Comparison of ENCODE assay signal across 21 cellular contexts in the genomic region with DNA sequence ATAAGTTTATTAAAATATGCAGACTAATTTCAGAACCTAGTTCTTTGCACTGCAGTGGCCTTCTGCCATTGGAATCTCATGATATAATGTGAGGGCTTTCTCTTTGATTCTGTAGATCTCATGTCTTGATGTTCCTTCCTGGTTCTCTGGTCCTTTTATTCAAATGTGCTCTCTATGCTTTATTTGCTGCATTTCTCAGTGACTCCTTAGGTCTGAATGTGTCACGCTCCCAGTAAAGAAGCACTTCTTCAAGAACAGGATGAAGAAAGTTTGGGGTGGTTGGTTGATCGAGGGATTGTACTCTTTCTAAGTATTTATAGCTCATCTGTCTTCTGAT.
DNase-seq lines count a peak whose midpoint lies in the region; ATAC-seq, FAIRE-seq and TF ChIP-seq lines count a peak whose summit lies in the region.
"Had no signal": no experiment of that assay in that cellular context is flagged by ENCODE, and none has a peak within 500 bp of the region (broad histone marks: within the 10 kb centered on the region; RNA-seq: fewer than 3 reads in every experiment).

No MANE protein-coding gene starts in this region.

- WGBS in pancreas, 2 donors: 32 to 34% methylated on average over 2 of the region's 2 CpGs

- no peak for TF ChIP-seq CTCF in AG04450 (IDR thresholded peaks at IDR 0.05; ENCODE audit: low read depth, low read length)
- no peak for TF ChIP-seq CTCF in RWPE2 (IDR thresholded peaks at IDR 0.05; ENCODE audit: poor library complexity, severe bottlenecking)
- TF ChIP-seq CTCF in foreskin keratinocyte (conservative IDR thresholded peaks at IDR 0.05): no peak
- TF ChIP-seq CTCF in pancreas (IDR thresholded peaks at IDR 0.05): no peak

- POLR2A ChIA-PET in AG04450 (lab: Yijun Ruan, JAX): interaction anchor here (0.8 kb wide), 1 partner anchor 55 kb away, joined by 3 read pairs; no protein-coding TSS in a partner anchor

- H3K4me1 ChIP-seq in RWPE2 (ENCODE audit: insufficient read depth, poor library complexity, severe bottlenecking) (peaks cover 13% of the 10 kb centered on the region), foreskin keratinocyte (peaks cover 14% of the 10 kb centered on the region), pancreas (peaks cover 4 to 15% (median 14%) of the 10 kb centered on the region in 3 donors)

- peak; percentile 59 for ATAC-seq in RWPE2 (ENCODE audit: low read depth)
- peak; percentile 61 for ATAC-seq in foreskin keratinocyte
- ATAC-seq in pancreas: peak; percentile 16 to 43 (median 19)
- ATAC-seq: CD8-positive, alpha-beta T cell had no signal

- DNase-seq in AG04450 (ENCODE audit: low read depth, low spot score) (no peak), RWPE2 (ENCODE audit: low spot score) (no peak), foreskin keratinocyte (no peak), pancreas (no peak), NCI-H187 treated with DMSO at 0.1 percent for 48 hours (lab: John Stamatoyannopoulos, UW) (no peak)
- DNase-seq in activated CD8-positive, alpha-beta memory T cell treated with anti-CD3 and anti-CD28 coated beads for 24 hours: no peak
- no peak for DNase-seq in activated naive CD4-positive, alpha-beta T cell treated with Interleukin-2 at 50 U/mL for 16 hours
- no peak for DNase-seq in activated CD8-positive, alpha-beta memory T cell treated with anti-CD3 and anti-CD28 coated beads, Interleukin-2, amount 50 U/mL, for 4 hours
- DNase-seq: activated naive CD8-positive, alpha-beta T cell treated with anti-CD3 and anti-CD28 coated beads for 36 hours; CD8-positive, alpha-beta T cell; endodermal cell had no signal

- CTCF ChIA-PET in AG04450 (lab: Charles Lee): interaction anchor here (1.2 to 1.3 kb wide), 2 partner anchors 304 to 476 kb away, joined by 3 to 4 read pairs; no protein-coding TSS in a partner anchor

- intact Hi-C loops in pancreas (cut with DNase I): no loop called here

- H3K27me3 ChIP-seq in AG04450 (ENCODE audit: control insufficient read depth, insufficient read depth, low read length) (no peaks in the 10 kb centered on the region), RWPE2 (ENCODE audit: insufficient read depth, poor library complexity, severe bottlenecking) (no peaks in the 10 kb centered on the region), foreskin keratinocyte (no peaks in the 10 kb centered on the region), pancreas (no peaks in the 10 kb centered on the region)
- H3K27me3 ChIP-seq: body of pancreas, heart left ventricle, left lung, right atrium auricular region, testis had no signal

- no peaks in the 10 kb centered on the region for H3K9me3 ChIP-seq in AG04450 (ENCODE audit: control insufficient read depth, insufficient read depth, low read length)
- H3K9me3 ChIP-seq in RWPE2 (ENCODE audit: severe bottlenecking): no peaks in the 10 kb centered on the region
- H3K9me3 ChIP-seq in pancreas: no peaks in the 10 kb centered on the region
- H3K9me3 ChIP-seq: body of pancreas, heart left ventricle, left lung, right atrium auricular region, testis had no signal

- H3K4me3 ChIP-seq in AG04450 (ENCODE audit: low read depth, low read length) (no peak overlapping the region), RWPE2 (ENCODE audit: severe bottlenecking) (no peak overlapping the region), pancreas (no peak overlapping the region)
- H3K4me3 ChIP-seq: body of pancreas, GM23338, heart left ventricle, left lung, right atrium auricular region, testis had no signal

- FAIRE-seq in pancreas (lab: Jason Lieb, UNC): no peak
- FAIRE-seq: colon, GM12892, GM19239 had no signal

- H3K27ac ChIP-seq in AG04450 (ENCODE audit: low read depth, low read length): peak overlapping the region; percentile 47
- H3K27ac ChIP-seq in RWPE2 (ENCODE audit: poor library complexity, severe bottlenecking): no peak overlapping the region
- H3K27ac ChIP-seq in foreskin keratinocyte: no peak overlapping the region
- no peak overlapping the region for H3K27ac ChIP-seq in pancreas
- H3K27ac ChIP-seq: body of pancreas, KMS-11, right atrium auricular region, testis had no signal

- H3K36me3 ChIP-seq in RWPE2 (ENCODE audit: low read depth) (peaks cover 2% of the 10 kb centered on the region; the same call in 1 of the 2 replicates), pancreas (no peaks in the 10 kb centered on the region)
- H3K36me3 ChIP-seq: left lung, right atrium auricular region had no signal
